ENCODE assay signal across 27 cellular contexts in the genomic region with DNA sequence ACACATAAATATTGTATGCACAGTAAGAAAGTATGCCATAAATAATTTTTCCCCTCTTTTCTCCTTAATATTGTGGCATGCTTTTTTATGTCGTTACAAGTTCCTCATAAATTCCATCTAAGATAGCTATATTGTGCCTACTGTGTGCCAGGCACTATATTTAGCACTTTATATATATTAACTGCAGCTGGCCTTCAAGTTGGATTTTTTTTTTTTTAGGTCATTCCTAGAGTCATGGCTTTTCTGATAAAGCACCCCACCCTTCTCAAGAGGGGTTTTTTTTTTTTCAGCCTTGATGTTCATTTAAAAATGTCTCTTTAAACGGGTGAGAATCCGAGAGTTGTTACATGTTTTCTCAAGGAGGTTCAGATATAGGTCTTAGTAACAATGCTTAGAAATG. TPM values are rescaled to one million over a fixed set of nuclear protein-coding genes. Genes with fewer than 3 reads are reported as not detected.
"Had no signal": no experiment of that assay in that cellular context is flagged by ENCODE, and none has a peak within 500 bp of the region (broad histone marks: within the 10 kb centered on the region; RNA-seq: fewer than 3 reads in every experiment).

No MANE protein-coding gene starts in this region.

- H3K27ac Mint-ChIP-seq: memory B cell; stimulated activated memory B cell treated with anti-CD40 and anti-IgM and Interleukin-4, amounts not matched to agents 10 μg/mL and 1 μg/mL and 100 μg/mL, for 72 hours had no signal

- H3K27ac ChIP-seq: epithelial cell of prostate, esophagus muscularis mucosa, foreskin keratinocyte, gastroesophageal sphincter, heart left ventricle, ovary, psoas muscle, sigmoid colon, spleen, thoracic aorta, tibial nerve, upper lobe of left lung had no signal

- DNase-seq: dorsolateral prefrontal cortex; effector CD4-positive, alpha-beta T cell; endodermal cell; foreskin keratinocyte; heart left ventricle; kidney; natural killer cell; occipital lobe; ovary; posterior cingulate gyrus; psoas muscle; right cardiac atrium; sigmoid colon; spleen; stimulated activated CD4-positive, alpha-beta T cell treated with anti-CD3 and anti-CD28 coated beads, Interleukin-4, amount 100 ng/mL, for 4 hours; stimulated activated naive CD8-positive, alpha-beta T cell treated with anti-CD3 and anti-CD28 coated beads, Interleukin-15, Interleukin-2, amounts not matched to agents 100 U/mL and 50 U/mL, for 24 hours; upper lobe of left lung had no signal

- H2AFZ ChIP-seq: hepatocyte had no signal

- H3K4me3 ChIP-seq: dorsolateral prefrontal cortex, esophagus muscularis mucosa, gastroesophageal sphincter, heart left ventricle, hepatocyte, lung, ovary, psoas muscle, sigmoid colon, spleen, thoracic aorta, tibial nerve, upper lobe of left lung had no signal

- H3K9me3 ChIP-seq: esophagus muscularis mucosa, gastroesophageal sphincter, heart left ventricle, ovary, psoas muscle, sigmoid colon, spleen, thoracic aorta, tibial nerve, upper lobe of left lung had no signal

- H3K4me1 Mint-ChIP-seq: memory B cell had no signal

- H3K79me2 ChIP-seq: hepatocyte had no signal

- H3K27me3 ChIP-seq: dorsolateral prefrontal cortex, esophagus muscularis mucosa, foreskin keratinocyte, gastroesophageal sphincter, heart left ventricle, hepatocyte, ovary, sigmoid colon, spleen, tibial nerve, upper lobe of left lung had no signal

- H3K4me1 ChIP-seq: spleen had no signal

- H3K9me3 Mint-ChIP-seq: endodermal cell; memory B cell; natural killer cell; stimulated activated memory B cell treated with anti-CD40 and anti-IgM and Interleukin-4, amounts not matched to agents 10 μg/mL and 1 μg/mL and 100 μg/mL, for 72 hours had no signal

- H3K4me2 ChIP-seq: hepatocyte had no signal

- H3K27me3 Mint-ChIP-seq: memory B cell; stimulated activated memory B cell treated with anti-CD40 and anti-IgM and Interleukin-4, amounts not matched to agents 10 μg/mL and 1 μg/mL and 100 μg/mL, for 72 hours had no signal

- ATAC-seq: foreskin keratinocyte; gastroesophageal sphincter; heart left ventricle; left lobe of liver; natural killer cell; psoas muscle; right cardiac atrium; stimulated activated memory B cell treated with anti-CD40 and anti-IgM and Interleukin-4, amounts not matched to agents 10 μg/mL and 1 μg/mL and 100 μg/mL, for 72 hours; stimulated activated naive CD8-positive, alpha-beta T cell treated with anti-CD3 and anti-CD28 coated beads, Interleukin-15, Interleukin-2, amounts not matched to agents 100 U/mL and 50 U/mL, for 24 hours had no signal

- H3K36me3 Mint-ChIP-seq: natural killer cell had no signal

- H3K4me3 Mint-ChIP-seq: endodermal cell; memory B cell; natural killer cell; stimulated activated memory B cell treated with anti-CD40 and anti-IgM and Interleukin-4, amounts not matched to agents 10 μg/mL and 1 μg/mL and 100 μg/mL, for 72 hours had no signal

- H3K36me3 ChIP-seq: ovary had no signal

RNA-seq across cellular contexts. Expression of a gene that starts 53.0 kb away (rescaled TPM):
- total RNA-seq: left lobe of liver had no signal
